Comparison of ENCODE assay signal across 9 cellular contexts in the genomic region with DNA sequence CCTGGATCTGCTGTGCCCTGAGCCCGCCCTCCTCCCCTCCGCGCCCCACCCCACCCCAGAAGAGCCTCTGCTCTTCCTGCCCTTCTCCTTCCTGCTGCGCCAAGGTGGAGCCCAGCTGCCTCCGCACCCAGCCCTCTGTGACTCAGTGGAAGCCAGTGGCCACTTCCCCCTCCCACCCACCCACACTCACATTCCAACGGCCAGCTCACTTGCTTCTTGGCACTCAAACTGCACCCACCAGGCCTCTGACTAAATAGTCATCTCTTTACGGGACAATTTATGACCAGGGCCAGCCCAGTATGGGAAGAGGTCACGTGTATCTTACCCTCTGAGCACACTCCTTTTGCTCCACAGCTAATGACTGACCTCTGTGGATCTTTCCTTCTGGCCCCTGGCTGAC.
DNase-seq lines count a peak whose midpoint lies in the region; ATAC-seq and TF ChIP-seq lines count a peak whose summit lies in the region.
"Had no signal": no experiment of that assay in that cellular context is flagged by ENCODE, and none has a peak within 500 bp of the region (broad histone marks: within the 10 kb centered on the region; RNA-seq: fewer than 3 reads in every experiment).

No MANE protein-coding gene starts in this region.

- H3K9me3 ChIP-seq in Panc1 (ENCODE audit: control insufficient read depth, insufficient read depth, low read depth, low read length), result no peaks in the 10 kb centered on the region

- peak; percentile 86 for ATAC-seq in Panc1
- ATAC-seq in sciatic nerve, result peak; percentile 45
- ATAC-seq in GM19463 (IDR thresholded peaks at IDR 0.05; ENCODE audit: unreplicated experiment), result no peak
- ATAC-seq in effector memory CD8-positive, alpha-beta T cell (replicated peaks), result no peak

- TF ChIP-seq CTCF in Panc1 (IDR thresholded peaks at IDR 0.05), result no peak

- BruUV-seq in Panc1 (replicated peaks; lab: Mats Ljungman, UMichigan), result no TSS peak

- H3K9me3 Mint-ChIP-seq in effector memory CD8-positive, alpha-beta T cell, result no peaks in the 10 kb centered on the region
- H3K9me3 Mint-ChIP-seq: natural killer cell had no signal

- in situ Hi-C loops in Panc1 (cut with HindIII; ENCODE audit: low pct_unique_long_range_greater_than_20kb, low sequenced_read_pairs), result no loop called here

- H3K27ac ChIP-seq in Panc1 (ENCODE audit: low read length), result peak overlapping the region; percentile 20; the same call in 1 of the 2 replicates

- H3K27me3 Mint-ChIP-seq in effector memory CD8-positive, alpha-beta T cell, result peaks cover 1 to 14% of the 10 kb centered on the region in 2 donors

- no peaks in the 10 kb centered on the region for H3K36me3 ChIP-seq in Panc1 (ENCODE audit: control insufficient read depth, insufficient read depth, low read length)

- intact Hi-C loops in Panc1 (cut with micrococcal nuclease; ENCODE audit: unreplicated experiment) (no loop called here), sciatic nerve (cut with DNase I) (loop anchor here (10.0 kb wide), 1 partner anchor 74 kb away; no protein-coding TSS in a partner anchor)

- H3K4me1 ChIP-seq in Panc1 (ENCODE audit: control insufficient read depth, insufficient read depth, low read length), result peaks cover 9% of the 10 kb centered on the region

- H3K4me3 ChIP-seq in Panc1 (ENCODE audit: low read depth in 2 of 2, low read length in 2 of 2), result no peak overlapping the region

- CTCF ChIA-PET in Panc1 (lab: Charles Lee), result interaction anchor here (0.6 kb wide), 1 partner anchor 298 kb away, joined by 3 read pairs; no protein-coding TSS in a partner anchor

- POLR2A ChIA-PET in Panc1 (lab: Charles Lee), result interaction anchor here (0.6 kb wide), 1 partner anchor 42 kb away, joined by 3 read pairs; no protein-coding TSS in a partner anchor

- DNase-seq in Daoy (ENCODE audit: low read depth), result peak; percentile 95
- DNase-seq in Panc1 (ENCODE audit: low read depth, low spot score), result peak; percentile 71
- peak; percentile 76 for DNase-seq in fibroblast of gingiva (ENCODE audit: low read depth)
- DNase-seq in sciatic nerve (ENCODE audit: low spot score), result no peak
- DNase-seq in mucosa of gallbladder (ENCODE audit: low spot score), result no peak
- no peak for DNase-seq in superior temporal gyrus (ENCODE audit: extremely low spot score)
- no peak for DNase-seq in effector memory CD8-positive, alpha-beta T cell
- DNase-seq: natural killer cell had no signal

- no peaks in the 10 kb centered on the region for H3K36me3 Mint-ChIP-seq in effector memory CD8-positive, alpha-beta T cell (ENCODE audit: insufficient read depth)
- H3K36me3 Mint-ChIP-seq: natural killer cell had no signal

- H3K27ac Mint-ChIP-seq in effector memory CD8-positive, alpha-beta T cell, result no peak overlapping the region
- H3K27ac Mint-ChIP-seq: natural killer cell had no signal

- no peak overlapping the region for H3K4me3 Mint-ChIP-seq in effector memory CD8-positive, alpha-beta T cell
- H3K4me3 Mint-ChIP-seq: natural killer cell had no signal

- H3K27me3 ChIP-seq in Panc1 (ENCODE audit: control insufficient read depth, insufficient read depth, low read length), result no peaks in the 10 kb centered on the region

- H3K4me1 Mint-ChIP-seq in effector memory CD8-positive, alpha-beta T cell (ENCODE audit: low read depth in 2 of 2), result peaks cover 0 to 3% of the 10 kb centered on the region in 2 donors

Comparison
In these comparisons a context has a peak if more than half of its experiments do, and no peak if none do; other contexts are left out.
1. DNase-seq: peak in Daoy (single experiment), Panc1 (single experiment) and fibroblast of gingiva (single experiment); none in sciatic nerve (single experiment), mucosa of gallbladder (single experiment), superior temporal gyrus (single experiment) and effector memory CD8-positive, alpha-beta T cell (0 of 3).
2. ATAC-seq: peak in Panc1 (single experiment) and sciatic nerve (single experiment); none in GM19463 (single experiment) and effector memory CD8-positive, alpha-beta T cell (single experiment).